ENCODE assay signal across 29 cellular contexts in the genomic region with DNA sequence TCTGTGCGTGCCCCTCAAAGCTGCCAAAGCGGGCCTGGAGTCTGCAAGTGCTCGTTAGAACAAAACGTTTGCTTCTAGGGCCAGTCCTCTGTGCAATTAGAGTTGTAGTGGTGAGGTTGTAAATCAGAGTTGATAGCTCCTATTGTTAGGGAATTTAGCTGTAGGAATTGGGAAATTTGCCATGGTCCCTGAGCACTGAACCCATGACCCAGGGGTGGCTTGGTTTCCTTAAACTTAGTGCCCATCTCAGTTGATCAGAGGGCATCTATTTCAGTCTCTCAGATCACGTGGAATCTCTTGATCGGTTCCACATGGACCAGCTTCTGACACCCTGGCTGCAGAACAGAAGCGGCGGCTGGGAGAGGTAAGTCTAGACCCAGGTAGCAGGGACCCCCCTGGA. TPM values are rescaled to one million over a fixed set of nuclear protein-coding genes. Genes with fewer than 3 reads are reported as not detected.
"Had no signal": no experiment of that assay in that cellular context is flagged by ENCODE, and none has a peak within 500 bp of the region (broad histone marks: within the 10 kb centered on the region; RNA-seq: fewer than 3 reads in every experiment).

No MANE protein-coding gene starts in this region.

- H3K4me3 Mint-ChIP-seq: activated CD4-positive, alpha-beta T cell treated with anti-CD3 and anti-CD28 coated beads for 36 hours; activated CD4-positive, alpha-beta T cell treated with anti-CD3 and anti-CD28 coated beads, Interleukin-2, amount 10 ng/mL, durations not matched to agents 7 days and 5 days; activated CD8-positive, alpha-beta T cell treated with anti-CD3 and anti-CD28 coated beads for 36 hours; activated naive CD4-positive, alpha-beta T cell treated with anti-CD3 and anti-CD28 coated beads for 36 hours; activated naive CD4-positive, alpha-beta T cell treated with anti-CD3 and anti-CD28 coated beads, Interleukin-2, amount 50 U/mL, for 24 hours; activated naive CD8-positive, alpha-beta T cell treated with anti-CD3 and anti-CD28 coated beads for 36 hours; activated naive CD8-positive, alpha-beta T cell treated with anti-CD3 and anti-CD28 coated beads, Interleukin-2, amount 50 U/mL, for 24 hours; activated T-helper 1 cell treated with anti-CD3 and anti-CD28 coated beads, Interleukin-12 subunit alpha, Interleukin-12 subunit beta, Interleukin-2, Interleukin-4 antibody, amounts not matched to agents 30 ng/mL and 10 ng/mL and 1 ng/mL, durations not matched to agents 14 hours and 24 hours and 36 hours had no signal

- DNase-seq: activated CD4-positive, alpha-beta T cell treated with anti-CD3 and anti-CD28 coated beads for 36 hours; activated CD4-positive, alpha-beta T cell treated with anti-CD3 and anti-CD28 coated beads, Interleukin-2, amount 10 ng/mL, durations not matched to agents 7 days and 5 days; activated CD4-positive, alpha-beta T cell treated with anti-CD3 and anti-CD28 coated beads, Interleukin-2, amount 50 U/mL, for 48 hours; activated CD4-positive, CD25-positive, alpha-beta regulatory T cell; activated CD4-positive, CD25-positive, alpha-beta regulatory T cell treated with anti-CD3 and anti-CD28 coated beads, Interleukin-2, amount 50 U/mL, for 72 hours; activated CD8-positive, alpha-beta memory T cell treated with anti-CD3 and anti-CD28 coated beads for 24 hours; activated CD8-positive, alpha-beta T cell treated with anti-CD3 and anti-CD28 coated beads for 36 hours; activated effector memory CD4-positive, alpha-beta T cell treated with anti-CD3 and anti-CD28 coated beads, Interleukin-2, amount 50 U/mL, for 16 hours; activated naive CD4-positive, alpha-beta T cell treated with anti-CD3 and anti-CD28 coated beads for 36 hours; activated naive CD8-positive, alpha-beta T cell treated with anti-CD3 and anti-CD28 coated beads for 36 hours; activated naive CD8-positive, alpha-beta T cell treated with anti-CD3 and anti-CD28 coated beads, Interleukin-2, amount 50 U/mL, for 24 hours; activated T-cell treated with anti-CD3 and anti-CD28 coated beads, Interleukin-2, amount 50 U/mL, for 1 hour; activated T-cell treated with anti-CD3 and anti-CD28 coated beads, Interleukin-2, amount 50 U/mL, for 48 hours; adrenal gland; amygdala; aorta; body of pancreas; caudate nucleus; cortex of kidney; effector CD8-positive, alpha-beta T cell; foreskin fibroblast; T-helper 2 cell had no signal

- H3K27ac ChIP-seq: adrenal gland, body of pancreas had no signal

- H3K27ac Mint-ChIP-seq: activated CD4-positive, alpha-beta T cell treated with anti-CD3 and anti-CD28 coated beads for 36 hours; activated CD4-positive, alpha-beta T cell treated with anti-CD3 and anti-CD28 coated beads, Interleukin-2, amount 10 ng/mL, durations not matched to agents 7 days and 5 days; activated CD8-positive, alpha-beta T cell treated with anti-CD3 and anti-CD28 coated beads for 36 hours; activated naive CD4-positive, alpha-beta T cell treated with anti-CD3 and anti-CD28 coated beads for 36 hours; activated naive CD4-positive, alpha-beta T cell treated with anti-CD3 and anti-CD28 coated beads, Interleukin-2, amount 50 U/mL, for 24 hours; activated naive CD8-positive, alpha-beta T cell treated with anti-CD3 and anti-CD28 coated beads for 36 hours; activated naive CD8-positive, alpha-beta T cell treated with anti-CD3 and anti-CD28 coated beads, Interleukin-2, amount 50 U/mL, for 24 hours; activated T-helper 1 cell treated with anti-CD3 and anti-CD28 coated beads, Interleukin-12 subunit alpha, Interleukin-12 subunit beta, Interleukin-2, Interleukin-4 antibody, amounts not matched to agents 30 ng/mL and 10 ng/mL and 1 ng/mL, durations not matched to agents 14 hours and 24 hours and 36 hours; activated T-helper 2 cell treated with anti-CD3 and anti-CD28 coated beads, Interferon-gamma antibody, Interleukin-2, Interleukin-4, amounts not matched to agents 10 μg/mL and 5 μg/mL and 100 μg/mL, durations not matched to agents 14 hours and 24 hours and 36 hours had no signal

- H3K4me3 ChIP-seq: adrenal gland, body of pancreas had no signal

- H3K9me3 Mint-ChIP-seq: activated CD4-positive, alpha-beta T cell treated with anti-CD3 and anti-CD28 coated beads, Interleukin-2, amount 10 ng/mL, durations not matched to agents 7 days and 5 days; activated T-helper 1 cell treated with anti-CD3 and anti-CD28 coated beads, Interleukin-12 subunit alpha, Interleukin-12 subunit beta, Interleukin-2, Interleukin-4 antibody, amounts not matched to agents 30 ng/mL and 10 ng/mL and 1 ng/mL, durations not matched to agents 14 hours and 24 hours and 36 hours; activated T-helper 2 cell treated with anti-CD3 and anti-CD28 coated beads, Interferon-gamma antibody, Interleukin-2, Interleukin-4, amounts not matched to agents 10 μg/mL and 5 μg/mL and 100 μg/mL, durations not matched to agents 14 hours and 24 hours and 36 hours had no signal

- FAIRE-seq: colon, endometrium, frontal cortex had no signal

- H3K4me1 ChIP-seq: adrenal gland, body of pancreas had no signal

- ATAC-seq: activated CD4-positive, alpha-beta T cell treated with anti-CD3 and anti-CD28 coated beads for 36 hours; activated CD8-positive, alpha-beta T cell treated with anti-CD3 and anti-CD28 coated beads for 36 hours; activated naive CD8-positive, alpha-beta T cell treated with anti-CD3 and anti-CD28 coated beads, Interleukin-2, amount 50 U/mL, for 24 hours; body of pancreas; esophagus mucosa had no signal

- H3K36me3 ChIP-seq: adrenal gland had no signal

- H3K9me3 ChIP-seq: adrenal gland had no signal

- H3K4me1 Mint-ChIP-seq: activated CD4-positive, alpha-beta T cell treated with anti-CD3 and anti-CD28 coated beads for 36 hours; activated CD4-positive, alpha-beta T cell treated with anti-CD3 and anti-CD28 coated beads, Interleukin-2, amount 10 ng/mL, durations not matched to agents 7 days and 5 days; activated naive CD4-positive, alpha-beta T cell treated with anti-CD3 and anti-CD28 coated beads, Interleukin-2, amount 50 U/mL, for 24 hours; activated naive CD8-positive, alpha-beta T cell treated with anti-CD3 and anti-CD28 coated beads for 36 hours; activated naive CD8-positive, alpha-beta T cell treated with anti-CD3 and anti-CD28 coated beads, Interleukin-2, amount 50 U/mL, for 24 hours had no signal

- H3K27me3 ChIP-seq: adrenal gland, body of pancreas had no signal

RNA-seq across cellular contexts. Expression of a gene that starts 59.5 kb away (rescaled TPM):
- total RNA-seq: activated T-helper 2 cell treated with anti-CD3 and anti-CD28 coated beads, Interferon-gamma antibody, Interleukin-2, Interleukin-4, amounts not matched to agents 10 μg/mL and 5 μg/mL and 100 μg/mL, durations not matched to agents 14 hours and 24 hours and 36 hours had no signal
